Comparison of ENCODE assay signal across 2 cellular contexts in the genomic region with DNA sequence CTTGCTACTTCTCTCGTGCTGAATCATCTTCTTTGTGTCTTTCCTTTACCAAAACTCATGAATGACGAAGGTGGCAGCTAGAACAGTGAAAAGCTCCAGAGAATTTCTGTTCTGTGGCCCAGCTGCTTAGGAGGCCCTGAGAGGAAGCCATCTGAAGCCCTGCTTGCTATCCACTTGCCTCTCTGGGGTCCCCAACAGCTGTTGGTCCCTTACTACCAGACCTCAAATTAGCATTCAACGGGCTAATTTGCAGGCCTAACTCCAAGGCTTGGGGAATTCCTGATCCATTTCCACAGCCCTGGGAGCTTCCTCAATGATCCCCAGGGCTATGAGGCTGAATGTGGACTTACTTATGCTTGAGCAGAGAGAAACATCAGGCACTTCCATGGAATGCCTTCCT.
TF ChIP-seq lines count a peak whose summit lies in the region.

No MANE protein-coding gene starts in this region.

TF ChIP-seq in IMR-90, 13 proteins besides CTCF, POLR2A, EP300 and RAD21:
- TF ChIP-seq USF2 (IDR thresholded peaks at IDR 0.05; ENCODE audit: low read depth, low read length) (no peak), CHD1 (IDR thresholded peaks at IDR 0.05; ENCODE audit: low read depth, low read length) (no peak), FOS (IDR thresholded peaks at IDR 0.05; ENCODE audit: low read depth, low read length) (no peak), BHLHE40 (IDR thresholded peaks at IDR 0.05; ENCODE audit: low read depth, low read length) (no peak), RCOR1 (IDR thresholded peaks at IDR 0.05; ENCODE audit: insufficient replicate concordance, low read length) (no peak), MAZ (IDR thresholded peaks at IDR 0.05; ENCODE audit: borderline replicate concordance, low read depth, low read length) (no peak), ELK1 (IDR thresholded peaks at IDR 0.05; ENCODE audit: borderline replicate concordance, low read depth, low read length) (no peak), RFX5 (IDR thresholded peaks at IDR 0.05; ENCODE audit: low read depth, low read length) (no peak), MAFK (IDR thresholded peaks at IDR 0.05; ENCODE audit: low read depth, low read length) (no peak), CEBPB (IDR thresholded peaks at IDR 0.05; ENCODE audit: low read depth, low read length) (no peak), MXI1 (IDR thresholded peaks at IDR 0.05; ENCODE audit: borderline replicate concordance, low read depth, low read length) (no peak), NFE2L2 (IDR thresholded peaks at IDR 0.05; ENCODE audit: low read depth, low read length) (no peak), SMC3 (IDR thresholded peaks at IDR 0.05; ENCODE audit: low read depth, low read length) (no peak)

TF ChIP-seq in H1, 55 proteins besides CTCF, POLR2A, EP300 and RAD21:
- TF ChIP-seq, protein P1, sequence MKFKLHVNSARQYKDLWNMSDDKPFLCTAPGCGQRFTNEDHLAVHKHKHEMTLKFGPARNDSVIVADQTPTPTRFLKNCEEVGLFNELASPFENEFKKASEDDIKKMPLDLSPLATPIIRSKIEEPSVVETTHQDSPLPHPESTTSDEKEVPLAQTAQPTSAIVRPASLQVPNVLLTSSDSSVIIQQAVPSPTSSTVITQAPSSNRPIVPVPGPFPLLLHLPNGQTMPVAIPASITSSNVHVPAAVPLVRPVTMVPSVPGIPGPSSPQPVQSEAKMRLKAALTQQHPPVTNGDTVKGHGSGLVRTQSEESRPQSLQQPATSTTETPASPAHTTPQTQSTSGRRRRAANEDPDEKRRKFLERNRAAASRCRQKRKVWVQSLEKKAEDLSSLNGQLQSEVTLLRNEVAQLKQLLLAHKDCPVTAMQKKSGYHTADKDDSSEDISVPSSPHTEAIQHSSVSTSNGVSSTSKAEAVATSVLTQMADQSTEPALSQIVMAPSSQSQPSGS (IDR thresholded peaks at IDR 0.05; ENCODE audit: low read length) = no peak
- TF ChIP-seq KDM4A (IDR thresholded peaks at IDR 0.05; ENCODE audit: low read depth, low read length, severe bottlenecking) = no peak
- no peak for TF ChIP-seq CBX5 (IDR thresholded peaks at IDR 0.05; ENCODE audit: low read depth, low read length)
- no peak for TF ChIP-seq CTBP2 (IDR thresholded peaks at IDR 0.05; ENCODE audit: borderline replicate concordance, insufficient read depth, insufficient read length, low read length)
- no peak for TF ChIP-seq EGR1 (IDR thresholded peaks at IDR 0.05; ENCODE audit: borderline replicate concordance, low read depth, low read length)
- TF ChIP-seq MAFK (IDR thresholded peaks at IDR 0.05; ENCODE audit: low read depth, low read length) = no peak
- no peak for TF ChIP-seq POU5F1 (IDR thresholded peaks at IDR 0.05; ENCODE audit: low read depth, low read length)
- no peak for TF ChIP-seq SP4 (IDR thresholded peaks at IDR 0.05; ENCODE audit: low read length)
- TF ChIP-seq JUN (IDR thresholded peaks at IDR 0.05; ENCODE audit: low read depth, low read length) = no peak
- no peak for TF ChIP-seq TBP (IDR thresholded peaks at IDR 0.05; ENCODE audit: low read depth, low read length)
- TF ChIP-seq POLR2AphosphoS5 (IDR thresholded peaks at IDR 0.05; ENCODE audit: low read depth, low read length) = no peak
- TF ChIP-seq SP2 (IDR thresholded peaks at IDR 0.05; ENCODE audit: low read length) = no peak
- TF ChIP-seq, protein P2, sequence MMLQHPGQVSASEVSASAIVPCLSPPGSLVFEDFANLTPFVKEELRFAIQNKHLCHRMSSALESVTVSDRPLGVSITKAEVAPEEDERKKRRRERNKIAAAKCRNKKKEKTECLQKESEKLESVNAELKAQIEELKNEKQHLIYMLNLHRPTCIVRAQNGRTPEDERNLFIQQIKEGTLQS (IDR thresholded peaks at IDR 0.05; ENCODE audit: insufficient read depth, low read depth, low read length) = no peak
- TF ChIP-seq, protein P3, sequence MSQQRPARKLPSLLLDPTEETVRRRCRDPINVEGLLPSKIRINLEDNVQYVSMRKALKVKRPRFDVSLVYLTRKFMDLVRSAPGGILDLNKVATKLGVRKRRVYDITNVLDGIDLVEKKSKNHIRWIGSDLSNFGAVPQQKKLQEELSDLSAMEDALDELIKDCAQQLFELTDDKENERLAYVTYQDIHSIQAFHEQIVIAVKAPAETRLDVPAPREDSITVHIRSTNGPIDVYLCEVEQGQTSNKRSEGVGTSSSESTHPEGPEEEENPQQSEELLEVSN (IDR thresholded peaks at IDR 0.05) = no peak
- no peak for TF ChIP-seq NANOG (IDR thresholded peaks at IDR 0.05; ENCODE audit: insufficient read depth, low read depth, low read length, poor library complexity, severe bottlenecking)
- no peak for TF ChIP-seq TAF1 (IDR thresholded peaks at IDR 0.05; ENCODE audit: low read depth, low read length)
- TF ChIP-seq GABPA (IDR thresholded peaks at IDR 0.05; ENCODE audit: borderline replicate concordance, insufficient read depth, low read length) = no peak
- TF ChIP-seq KDM1A (IDR thresholded peaks at IDR 0.05; ENCODE audit: borderline replicate concordance, low read length) = no peak
- TF ChIP-seq CHD1 (IDR thresholded peaks at IDR 0.05; ENCODE audit: low read depth, low read length) = no peak
